In the genomic region with DNA sequence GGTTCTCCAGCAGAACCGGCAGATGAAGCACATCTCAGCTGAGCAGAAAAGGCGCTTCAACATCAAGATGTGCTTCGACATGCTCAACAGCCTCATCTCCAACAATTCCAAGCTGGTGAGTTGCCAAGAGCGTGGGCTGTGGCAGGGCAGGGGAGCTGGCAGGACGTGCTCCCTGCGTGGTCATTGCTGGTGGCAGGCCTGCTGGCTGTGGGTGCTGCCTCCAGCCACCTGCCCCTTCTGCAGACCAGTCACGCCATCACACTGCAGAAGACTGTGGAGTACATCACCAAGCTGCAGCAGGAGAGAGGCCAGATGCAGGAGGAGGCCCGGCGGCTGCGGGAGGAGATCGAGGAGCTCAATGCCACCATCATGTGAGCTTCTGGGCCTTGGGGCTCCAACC, we compare ENCODE assay signal across 1 cellular context.
TF ChIP-seq lines count a peak whose summit lies in the region.

No MANE protein-coding gene starts in this region.

TF ChIP-seq in K562, 482 proteins besides CTCF, POLR2A, EP300 and RAD21:
- TF ChIP-seq SAFB (IDR thresholded peaks at IDR 0.05; ENCODE audit: borderline replicate concordance, low read depth, low read length) (no peak), POLR2AphosphoS5 (IDR thresholded peaks at IDR 0.05; ENCODE audit: control insufficient read depth, insufficient read depth, low read depth, low read length) (no peak), CCNT2 (IDR thresholded peaks at IDR 0.05; ENCODE audit: borderline replicate concordance, extremely low read depth, insufficient read length, low read depth, low read length) (peak; percentile 17), HDAC1 (IDR thresholded peaks at IDR 0.05) (no peak), FOXJ2 (tag; IDR thresholded peaks at IDR 0.05) (no peak), ZBED1 (IDR thresholded peaks at IDR 0.05) (no peak), RBM22 (IDR thresholded peaks at IDR 0.05; ENCODE audit: low read depth, low read length, poor library complexity, severe bottlenecking) (peak; percentile 13), NRF1 (conservative IDR thresholded peaks at IDR 0.05 in 1 of 2, IDR thresholded peaks at IDR 0.05 in 1 of 2) (no peak), ZFP30 (CRISPR knock-in tag; IDR thresholded peaks at IDR 0.05; ENCODE audit: borderline replicate concordance) (no peak), GTF2E2 (tag; IDR thresholded peaks at IDR 0.05) (no peak), ZNF696 (CRISPR knock-in tag; conservative IDR thresholded peaks at IDR 0.05) (no peak), ZNF518B (CRISPR knock-in tag; IDR thresholded peaks at IDR 0.05) (no peak), ZNF77 (CRISPR knock-in tag; IDR thresholded peaks at IDR 0.05) (no peak), HLTF (IDR thresholded peaks at IDR 0.05) (no peak), ZNF174 (CRISPR knock-in tag; IDR thresholded peaks at IDR 0.05) (no peak), ZNF212 (CRISPR knock-in tag; IDR thresholded peaks at IDR 0.05) (no peak), ZNF589 (CRISPR knock-in tag; IDR thresholded peaks at IDR 0.05; ENCODE audit: low read depth) (no peak), ZNF586 (CRISPR knock-in tag; conservative IDR thresholded peaks at IDR 0.05) (no peak), STAG1 (CRISPR knock-in tag; IDR thresholded peaks at IDR 0.05; ENCODE audit: borderline replicate concordance) (no peak), POLR2G (IDR thresholded peaks at IDR 0.05; ENCODE audit: low read depth, low read length) (peak; percentile 71), MTA2 (IDR thresholded peaks at IDR 0.05; ENCODE audit: low read depth) (no peak)
- TF ChIP-seq, protein P1, sequence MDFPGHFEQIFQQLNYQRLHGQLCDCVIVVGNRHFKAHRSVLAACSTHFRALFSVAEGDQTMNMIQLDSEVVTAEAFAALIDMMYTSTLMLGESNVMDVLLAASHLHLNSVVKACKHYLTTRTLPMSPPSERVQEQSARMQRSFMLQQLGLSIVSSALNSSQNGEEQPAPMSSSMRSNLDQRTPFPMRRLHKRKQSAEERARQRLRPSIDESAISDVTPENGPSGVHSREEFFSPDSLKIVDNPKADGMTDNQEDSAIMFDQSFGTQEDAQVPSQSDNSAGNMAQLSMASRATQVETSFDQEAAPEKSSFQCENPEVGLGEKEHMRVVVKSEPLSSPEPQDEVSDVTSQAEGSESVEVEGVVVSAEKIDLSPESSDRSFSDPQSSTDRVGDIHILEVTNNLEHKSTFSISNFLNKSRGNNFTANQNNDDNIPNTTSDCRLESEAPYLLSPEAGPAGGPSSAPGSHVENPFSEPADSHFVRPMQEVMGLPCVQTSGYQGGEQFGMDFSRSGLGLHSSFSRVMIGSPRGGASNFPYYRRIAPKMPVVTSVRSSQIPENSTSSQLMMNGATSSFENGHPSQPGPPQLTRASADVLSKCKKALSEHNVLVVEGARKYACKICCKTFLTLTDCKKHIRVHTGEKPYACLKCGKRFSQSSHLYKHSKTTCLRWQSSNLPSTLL (IDR thresholded peaks at IDR 0.05) = no peak
- TF ChIP-seq, protein P2, sequence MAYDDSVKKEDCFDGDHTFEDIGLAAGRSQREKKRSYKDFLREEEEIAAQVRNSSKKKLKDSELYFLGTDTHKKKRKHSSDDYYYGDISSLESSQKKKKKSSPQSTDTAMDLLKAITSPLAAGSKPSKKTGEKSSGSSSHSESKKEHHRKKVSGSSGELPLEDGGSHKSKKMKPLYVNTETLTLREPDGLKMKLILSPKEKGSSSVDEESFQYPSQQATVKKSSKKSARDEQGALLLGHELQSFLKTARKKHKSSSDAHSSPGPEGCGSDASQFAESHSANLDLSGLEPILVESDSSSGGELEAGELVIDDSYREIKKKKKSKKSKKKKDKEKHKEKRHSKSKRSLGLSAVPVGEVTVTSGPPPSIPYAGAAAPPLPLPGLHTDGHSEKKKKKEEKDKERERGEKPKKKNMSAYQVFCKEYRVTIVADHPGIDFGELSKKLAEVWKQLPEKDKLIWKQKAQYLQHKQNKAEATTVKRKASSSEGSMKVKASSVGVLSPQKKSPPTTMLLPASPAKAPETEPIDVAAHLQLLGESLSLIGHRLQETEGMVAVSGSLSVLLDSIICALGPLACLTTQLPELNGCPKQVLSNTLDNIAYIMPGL (CRISPR knock-in tag; IDR thresholded peaks at IDR 0.05) = no peak
